Comparison of ENCODE assay signal across 20 cellular contexts in the genomic region with DNA sequence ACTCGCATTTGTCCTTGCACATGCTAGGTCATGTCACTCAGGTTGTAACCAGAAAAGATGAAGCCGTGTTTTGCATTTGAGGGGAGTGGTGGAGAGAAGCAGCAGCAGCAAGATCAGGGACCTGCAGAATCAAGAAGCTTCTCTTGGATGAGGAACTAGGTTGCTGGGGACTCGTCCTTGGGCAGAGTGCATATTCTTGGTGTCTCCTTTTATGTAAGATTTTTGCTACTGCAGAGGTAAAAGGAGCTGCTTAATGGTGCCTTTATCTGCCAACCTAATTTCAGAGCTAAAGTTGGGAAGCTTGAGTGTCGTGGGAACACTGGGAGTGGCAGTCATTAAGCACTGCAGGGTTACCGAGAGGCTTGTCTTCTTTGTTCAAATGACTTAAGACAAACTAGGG.
"Had no signal": no experiment of that assay in that cellular context is flagged by ENCODE, and none has a peak within 500 bp of the region (broad histone marks: within the 10 kb centered on the region; RNA-seq: fewer than 3 reads in every experiment).

No MANE protein-coding gene starts in this region.

- H3K4me2 ChIP-seq: KMS-11 had no signal

- H3K9me3 Mint-ChIP-seq: activated naive CD8-positive, alpha-beta T cell treated with anti-CD3 and anti-CD28 coated beads, Interleukin-2, amount 10 ng/mL, durations not matched to agents 7 days and 5 days had no signal

- ATAC-seq: activated CD8-positive, alpha-beta T cell treated with anti-CD3 and anti-CD28 coated beads, Interleukin-2, amount 10 ng/mL, durations not matched to agents 7 days and 5 days; T-helper 17 cell; WTC11 had no signal

- H3K9me3 ChIP-seq: adrenal gland, MG63, Peyer's patch had no signal

- H3K9ac ChIP-seq: KMS-11 had no signal

- H3K4me3 Mint-ChIP-seq: activated CD8-positive, alpha-beta T cell treated with anti-CD3 and anti-CD28 coated beads, Interleukin-2, amount 10 ng/mL, durations not matched to agents 7 days and 5 days; activated naive CD8-positive, alpha-beta T cell treated with anti-CD3 and anti-CD28 coated beads, Interleukin-2, amount 10 ng/mL, durations not matched to agents 7 days and 5 days; T-helper 17 cell; WTC11 had no signal

- H3K36me3 Mint-ChIP-seq: activated naive CD8-positive, alpha-beta T cell treated with anti-CD3 and anti-CD28 coated beads, Interleukin-2, amount 10 ng/mL, durations not matched to agents 7 days and 5 days had no signal

- H3K4me3 ChIP-seq: adrenal gland, MG63, Peyer's patch had no signal

- H3K27me3 Mint-ChIP-seq: activated naive CD8-positive, alpha-beta T cell treated with anti-CD3 and anti-CD28 coated beads, Interleukin-2, amount 10 ng/mL, durations not matched to agents 7 days and 5 days had no signal

- H3K36me3 ChIP-seq: adrenal gland, MG63, Peyer's patch had no signal

- H3K27ac Mint-ChIP-seq: activated CD8-positive, alpha-beta T cell treated with anti-CD3 and anti-CD28 coated beads, Interleukin-2, amount 10 ng/mL, durations not matched to agents 7 days and 5 days; activated naive CD8-positive, alpha-beta T cell treated with anti-CD3 and anti-CD28 coated beads, Interleukin-2, amount 10 ng/mL, durations not matched to agents 7 days and 5 days; T-helper 17 cell; WTC11 had no signal

- H3K27ac ChIP-seq: adrenal gland, KMS-11, Peyer's patch had no signal

- DNase-seq: activated CD4-positive, alpha-beta T cell treated with anti-CD3 and anti-CD28 coated beads for 48 hours; activated CD4-positive, alpha-beta T cell treated with anti-CD3 and anti-CD28 coated beads, Interleukin-2, amount 50 U/mL, for 4 hours; activated CD4-positive, CD25-positive, alpha-beta regulatory T cell treated with anti-CD3 and anti-CD28 coated beads, Interleukin-2, amount 50 U/mL, for 72 hours; activated CD8-positive, alpha-beta memory T cell treated with anti-CD3 and anti-CD28 coated beads, Interleukin-2, amount 50 U/mL, for 48 hours; activated CD8-positive, alpha-beta T cell treated with anti-CD3 and anti-CD28 coated beads, Interleukin-2, amount 10 ng/mL, durations not matched to agents 7 days and 5 days; activated naive CD4-positive, alpha-beta T cell treated with anti-CD3 and anti-CD28 coated beads, Interleukin-2, amount 50 U/mL, for 16 hours; activated naive CD8-positive, alpha-beta T cell treated with anti-CD3 and anti-CD28 coated beads, Interleukin-2, amount 10 ng/mL, durations not matched to agents 7 days and 5 days; activated T-cell treated with anti-CD3 and anti-CD28 coated beads, Interleukin-2, amount 50 U/mL, for 1 hour; adrenal gland; central memory CD4-positive, alpha-beta T cell; MG63; NCI-H1417 treated with DMSO at 0.1 percent for 48 hours; NCI-H2029; NCI-H510A; Peyer's patch; SIG-M5; T-helper 17 cell; T-helper 9 cell had no signal

- H3K4me1 ChIP-seq: adrenal gland, Peyer's patch had no signal

- H3K27me3 ChIP-seq: adrenal gland, MG63, Peyer's patch had no signal

- H3K4me1 Mint-ChIP-seq: activated naive CD8-positive, alpha-beta T cell treated with anti-CD3 and anti-CD28 coated beads, Interleukin-2, amount 10 ng/mL, durations not matched to agents 7 days and 5 days; T-helper 17 cell; WTC11 had no signal
